ENCODE assay signal across 1 cellular context in the genomic region with DNA sequence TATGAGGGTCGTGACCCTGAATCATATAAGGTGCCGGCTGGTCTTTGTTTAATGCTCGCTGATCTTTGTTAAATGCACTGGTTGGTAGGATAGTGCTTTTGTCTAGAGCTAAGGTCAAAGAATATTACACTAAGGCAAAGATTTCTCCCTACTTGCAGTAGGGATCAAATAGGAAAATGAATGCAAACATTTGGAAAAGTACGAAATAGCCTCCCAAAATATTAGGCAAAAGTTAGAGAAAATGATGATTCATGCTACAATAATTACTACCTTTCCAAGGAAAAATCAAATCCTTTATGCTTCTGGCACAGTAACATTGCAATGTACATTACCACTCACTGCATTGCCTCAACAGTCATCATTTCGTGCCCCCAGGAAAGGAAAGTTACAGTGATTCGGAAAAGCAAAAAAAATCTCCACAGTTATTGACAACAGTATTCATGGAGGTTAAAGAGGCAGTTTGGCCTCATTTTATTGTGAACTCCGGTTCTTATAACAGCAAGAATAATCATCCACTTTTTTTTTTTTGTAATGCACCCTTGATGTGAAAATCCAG.
TF ChIP-seq lines count a peak whose summit lies in the region.

No MANE protein-coding gene starts in this region.

TF ChIP-seq in GM12878, 131 proteins besides CTCF, POLR2A, EP300 and RAD21:
- TF ChIP-seq ETV6 (conservative IDR thresholded peaks at IDR 0.05 in 1 of 2, IDR thresholded peaks at IDR 0.05 in 1 of 2; ENCODE audit: borderline replicate concordance in 1 of 2, low read depth in 1 of 2) (0 out of 4 replicates have a peak, but pooled peaks of 1 of the 2 experiments have one; percentile 22), ZNF384 (IDR thresholded peaks at IDR 0.05; ENCODE audit: borderline replicate concordance, low read depth, low read length) (no peak), NFXL1 (IDR thresholded peaks at IDR 0.05; ENCODE audit: borderline replicate concordance) (peak; percentile 54; the same call in 1 of the 2 replicates)
